Comparison of ENCODE assay signal across 28 cellular contexts in the genomic region with DNA sequence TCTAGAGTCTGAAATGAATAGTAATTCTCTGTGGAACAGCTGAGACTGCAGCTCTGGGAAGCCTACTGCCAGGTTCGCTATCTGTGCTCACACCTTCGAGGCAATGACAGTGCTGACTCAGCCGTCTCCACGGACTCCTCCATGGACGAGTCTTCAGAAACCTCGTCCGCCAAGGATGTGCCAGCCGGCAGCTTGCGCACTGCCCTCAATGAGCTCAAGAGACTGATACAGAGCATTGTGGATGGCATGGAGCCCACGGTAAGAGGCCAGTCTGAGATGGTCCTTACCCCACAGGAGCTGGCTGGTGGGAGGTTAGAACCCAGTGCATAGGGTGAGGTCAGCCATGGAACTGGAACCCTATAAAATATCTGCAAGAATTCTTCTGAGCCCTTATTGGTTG.
"Had no signal": no experiment of that assay in that cellular context is flagged by ENCODE, and none has a peak within 500 bp of the region (broad histone marks: within the 10 kb centered on the region; RNA-seq: fewer than 3 reads in every experiment).

No MANE protein-coding gene starts in this region.

- H3K36me3 ChIP-seq: heart right ventricle, left lung, neutrophil, upper lobe of right lung had no signal

- H3K9me3 Mint-ChIP-seq: activated naive CD4-positive, alpha-beta T cell treated with anti-CD3 and anti-CD28 coated beads, Interleukin-2, amount 50 U/mL, for 24 hours; activated naive CD8-positive, alpha-beta T cell treated with anti-CD3 and anti-CD28 coated beads, Interleukin-2, amount 50 U/mL, for 24 hours; activated T-helper 2 cell treated with anti-CD3 and anti-CD28 coated beads, Interferon-gamma antibody, Interleukin-2, Interleukin-4, amounts not matched to agents 10 μg/mL and 5 μg/mL and 100 μg/mL, durations not matched to agents 14 hours and 24 hours and 36 hours; dendritic cell treated with granulocyte-macrophage colony-stimulating factor and Interleukin-4, amounts not matched to agents 40 ng/mL and 50 ng/mL, for 4 days; naive B cell; nephron progenitor cell; stimulated activated memory B cell treated with anti-CD40 and anti-IgM and Interleukin-4, amounts not matched to agents 10 μg/mL and 1 μg/mL and 100 μg/mL, for 72 hours; stimulated activated naive CD8-positive, alpha-beta T cell treated with anti-CD3 and anti-CD28 coated beads, Interleukin-15, amount 100 ng/mL, for 72 hours had no signal

- H3K4me3 Mint-ChIP-seq: activated naive CD4-positive, alpha-beta T cell treated with anti-CD3 and anti-CD28 coated beads, Interleukin-2, amount 50 U/mL, for 24 hours; activated naive CD8-positive, alpha-beta T cell treated with anti-CD3 and anti-CD28 coated beads, Interleukin-2, amount 50 U/mL, for 24 hours; dendritic cell treated with granulocyte-macrophage colony-stimulating factor and Interleukin-4, amounts not matched to agents 40 ng/mL and 50 ng/mL, for 4 days; naive B cell; nephron progenitor cell; stimulated activated memory B cell treated with anti-CD40 and anti-IgM and Interleukin-4, amounts not matched to agents 10 μg/mL and 1 μg/mL and 100 μg/mL, for 72 hours; stimulated activated naive CD8-positive, alpha-beta T cell treated with anti-CD3 and anti-CD28 coated beads, Interleukin-15, amount 100 ng/mL, for 72 hours had no signal

- H3K27ac ChIP-seq: epithelial cell of prostate, esophagus squamous epithelium, heart right ventricle, left lung, neutrophil, skin epidermis, thyroid gland, upper lobe of right lung had no signal

- H3K4me1 ChIP-seq: left lung, upper lobe of right lung had no signal

- H3K9me3 ChIP-seq: esophagus squamous epithelium, heart right ventricle, left lung, neutrophil, thyroid gland, upper lobe of right lung had no signal

- ATAC-seq: activated naive CD8-positive, alpha-beta T cell treated with anti-CD3 and anti-CD28 coated beads, Interleukin-2, amount 50 U/mL, for 24 hours; left lung; sciatic nerve; stimulated activated memory B cell treated with anti-CD40 and anti-IgM and Interleukin-4, amounts not matched to agents 10 μg/mL and 1 μg/mL and 100 μg/mL, for 72 hours; stimulated activated naive CD8-positive, alpha-beta T cell treated with anti-CD3 and anti-CD28 coated beads, Interleukin-15, amount 100 ng/mL, for 72 hours; upper lobe of right lung had no signal

- H3K27ac Mint-ChIP-seq: activated naive CD4-positive, alpha-beta T cell treated with anti-CD3 and anti-CD28 coated beads, Interleukin-2, amount 50 U/mL, for 24 hours; activated naive CD8-positive, alpha-beta T cell treated with anti-CD3 and anti-CD28 coated beads, Interleukin-2, amount 50 U/mL, for 24 hours; activated T-helper 2 cell treated with anti-CD3 and anti-CD28 coated beads, Interferon-gamma antibody, Interleukin-2, Interleukin-4, amounts not matched to agents 10 μg/mL and 5 μg/mL and 100 μg/mL, durations not matched to agents 14 hours and 24 hours and 36 hours; dendritic cell treated with granulocyte-macrophage colony-stimulating factor and Interleukin-4, amounts not matched to agents 40 ng/mL and 50 ng/mL, for 4 days; nephron progenitor cell; stimulated activated memory B cell treated with anti-CD40 and anti-IgM and Interleukin-4, amounts not matched to agents 10 μg/mL and 1 μg/mL and 100 μg/mL, for 72 hours had no signal

- H3K4me3 ChIP-seq: esophagus squamous epithelium, heart right ventricle, left lung, skin epidermis, thyroid gland, upper lobe of right lung had no signal

- H3K27me3 ChIP-seq: esophagus squamous epithelium, left lung, thyroid gland, upper lobe of right lung had no signal

- DNase-seq: activated CD4-positive, alpha-beta T cell treated with anti-CD3 and anti-CD28 coated beads for 4 hours; activated CD4-positive, alpha-beta T cell treated with anti-CD3 and anti-CD28 coated beads, Interleukin-2, amount 50 U/mL, for 48 hours; activated CD4-positive, CD25-positive, alpha-beta regulatory T cell; activated naive CD8-positive, alpha-beta T cell treated with anti-CD3 and anti-CD28 coated beads, Interleukin-2, amount 50 U/mL, for 24 hours; amygdala; central memory CD4-positive, alpha-beta T cell; esophagus squamous epithelium; foreskin melanocyte; heart right ventricle; kidney glomerular epithelial cell; left lung; naive B cell; nephron progenitor cell; stimulated activated CD4-positive, alpha-beta T cell treated with anti-CD3 and anti-CD28 coated beads, Interleukin-1b, Interleukin-23, amount 100 ng/mL, for 48 hours; stimulated activated CD4-positive, alpha-beta T cell treated with anti-CD3 and anti-CD28 coated beads, Interleukin-4, amount 100 ng/mL, for 4 hours; stimulated activated CD8-positive, alpha-beta memory T cell treated with anti-CD3 and anti-CD28 coated beads, Interleukin-4, amount 100 ng/mL, for 48 hours; stimulated activated naive CD8-positive, alpha-beta T cell treated with anti-CD3 and anti-CD28 coated beads, Interleukin-15, amount 100 ng/mL, for 72 hours; T-helper 1 cell; thyroid gland; upper lobe of right lung had no signal

- H3K27me3 Mint-ChIP-seq: activated naive CD4-positive, alpha-beta T cell treated with anti-CD3 and anti-CD28 coated beads, Interleukin-2, amount 50 U/mL, for 24 hours; activated naive CD8-positive, alpha-beta T cell treated with anti-CD3 and anti-CD28 coated beads, Interleukin-2, amount 50 U/mL, for 24 hours; naive B cell; stimulated activated memory B cell treated with anti-CD40 and anti-IgM and Interleukin-4, amounts not matched to agents 10 μg/mL and 1 μg/mL and 100 μg/mL, for 72 hours; stimulated activated naive CD8-positive, alpha-beta T cell treated with anti-CD3 and anti-CD28 coated beads, Interleukin-15, amount 100 ng/mL, for 72 hours had no signal
